7 cellular contexts compared by ENCODE assay signal in the genomic region with DNA sequence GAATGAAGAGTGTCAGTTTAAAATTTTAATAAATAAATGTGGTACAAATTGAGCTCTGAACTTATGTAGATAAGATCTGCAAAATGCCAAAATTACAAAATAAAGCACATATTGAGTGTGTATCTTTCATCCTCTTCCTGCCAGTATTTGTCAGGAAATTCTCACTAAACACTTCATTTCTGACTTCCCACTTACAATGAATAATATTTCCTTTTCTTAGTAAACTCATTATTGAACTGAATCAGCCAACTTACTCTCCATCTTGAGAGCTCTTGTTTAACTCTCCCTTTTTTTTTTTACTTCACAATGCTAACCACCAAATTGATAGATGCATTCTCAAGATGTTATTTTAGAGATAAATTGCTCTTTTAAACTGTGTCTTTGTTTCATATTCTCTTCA.
"Had no signal": no experiment of that assay in that cellular context is flagged by ENCODE, and none has a peak within 500 bp of the region (broad histone marks: within the 10 kb centered on the region; RNA-seq: fewer than 3 reads in every experiment).

No MANE protein-coding gene starts in this region.

- H3K4me3 ChIP-seq: K562 had no signal

- FAIRE-seq: HepG2, HTR-8/SVneo, K562 had no signal

- ATAC-seq: HepG2, K562 had no signal

- DNase-seq: IMR-90, KBM-7, KG1 had no signal

- H3K27ac ChIP-seq: HL-60 had no signal
